In the genomic region with DNA sequence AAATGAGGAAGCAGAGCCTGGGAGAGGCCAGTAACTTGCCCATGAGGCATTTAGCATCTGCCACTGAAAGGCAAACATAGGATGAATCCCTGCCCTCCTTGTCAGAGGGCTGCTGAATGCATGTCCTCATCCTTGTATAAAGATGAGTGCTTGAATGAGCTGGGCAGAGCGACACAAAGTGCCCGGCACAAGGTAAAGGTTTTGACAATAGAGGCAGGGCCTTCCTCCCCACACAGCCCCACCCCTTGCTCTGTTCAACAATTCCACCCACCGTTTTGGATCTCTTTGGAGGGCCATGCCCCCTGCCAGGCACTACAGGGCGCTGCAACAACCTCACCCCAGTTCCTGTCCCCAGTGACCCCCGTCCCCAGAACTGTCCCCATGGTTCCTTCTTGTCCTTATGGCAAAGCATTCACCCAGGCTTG, we compare ENCODE assay signal across 13 cellular contexts. TPM values are rescaled to one million over a fixed set of nuclear protein-coding genes. Genes with fewer than 3 reads are reported as not detected.
A peak's percentile ranks its signal among the peaks of the same experiment; 100 is the strongest.
DNase-seq lines count a peak whose midpoint lies in the region; ATAC-seq and TF ChIP-seq lines count a peak whose summit lies in the region.
"Had no signal": no experiment of that assay in that cellular context is flagged by ENCODE, and none has a peak within 500 bp of the region (broad histone marks: within the 10 kb centered on the region; RNA-seq: fewer than 3 reads in every experiment).

No MANE protein-coding gene starts in this region.

- H3K27ac Mint-ChIP-seq in CD4-positive, alpha-beta T cell = no peak overlapping the region
- H3K27ac Mint-ChIP-seq in WTC11 = peak overlapping the region; percentile 95; the same call in 1 of the 2 replicates
- H3K27ac Mint-ChIP-seq: natural killer cell; stimulated activated naive CD8-positive, alpha-beta T cell treated with anti-CD3 and anti-CD28 coated beads, Interleukin-15, amount 100 ng/mL, for 72 hours had no signal

- H3K4me1 ChIP-seq in HEK293 (ENCODE audit: control insufficient read depth, insufficient read depth, low read length) (peaks cover 14% of the 10 kb centered on the region), mucosa of rectum (ENCODE audit: control insufficient read depth in 2 of 2, insufficient read depth in 2 of 2, low read length in 2 of 2) (peaks cover 15 to 35% of the 10 kb centered on the region in 2 donors)

- H3K9me3 Mint-ChIP-seq in CD4-positive, alpha-beta T cell = no peaks in the 10 kb centered on the region
- H3K9me3 Mint-ChIP-seq in WTC11 = no peaks in the 10 kb centered on the region
- H3K9me3 Mint-ChIP-seq: natural killer cell; stimulated activated naive CD8-positive, alpha-beta T cell treated with anti-CD3 and anti-CD28 coated beads, Interleukin-15, amount 100 ng/mL, for 72 hours had no signal

- DNase-seq in CD4-positive, alpha-beta T cell = no peak
- no peak for DNase-seq in WTC11 (ENCODE audit: low spot score)
- DNase-seq in anterior cingulate cortex (lab: John Stamatoyannopoulos, UW) = no peak
- no peak for DNase-seq in OCI-M2 (lab: John Stamatoyannopoulos, UW; ENCODE audit: unreplicated experiment)
- DNase-seq: natural killer cell; stimulated activated naive CD8-positive, alpha-beta T cell treated with anti-CD3 and anti-CD28 coated beads, Interleukin-15, amount 100 ng/mL, for 72 hours; T-helper 1 cell had no signal

- peak overlapping the region; percentile 48 for H3K4me3 Mint-ChIP-seq in CD4-positive, alpha-beta T cell
- H3K4me3 Mint-ChIP-seq in WTC11 = peak overlapping the region; percentile 89
- H3K4me3 Mint-ChIP-seq: natural killer cell had no signal

- no peak overlapping the region for H3K27ac ChIP-seq in CD4-positive, alpha-beta T cell (ENCODE audit: low read depth, low read length)
- H3K27ac ChIP-seq in HEK293 (ENCODE audit: extremely low read depth, low read depth, low read length) (peak overlapping the region; percentile 32), mucosa of rectum (ENCODE audit: low read depth in 2 of 2, low read length in 2 of 2) (peak overlapping the region; percentile 92 to 97)

- no peak for TF ChIP-seq CTCF in CD4-positive, alpha-beta T cell (IDR thresholded peaks at IDR 0.05)
- TF ChIP-seq CTCF in HEK293 (tag by site-specific recombination; IDR thresholded peaks at IDR 0.05) (no peak), WTC11 (IDR thresholded peaks at IDR 0.05) (no peak)

- peaks cover 78% of the 10 kb centered on the region for H3K27me3 Mint-ChIP-seq in CD4-positive, alpha-beta T cell
- peaks cover 6% of the 10 kb centered on the region for H3K27me3 Mint-ChIP-seq in WTC11 (ENCODE audit: low read depth)

- no peaks in the 10 kb centered on the region for H3K9me3 ChIP-seq in CD4-positive, alpha-beta T cell (ENCODE audit: control insufficient read depth, low read length)
- H3K9me3 ChIP-seq in HEK293 (ENCODE audit: control insufficient read depth, insufficient read depth, low read depth, low read length) = no peaks in the 10 kb centered on the region
- no peaks in the 10 kb centered on the region for H3K9me3 ChIP-seq in mucosa of rectum (ENCODE audit: control insufficient read depth in 2 of 2, low read length in 2 of 2)

- H3K36me3 ChIP-seq in HEK293 (ENCODE audit: control insufficient read depth in 2 of 2, insufficient read depth in 1 of 2, low read length in 2 of 2) (no peaks in the 10 kb centered on the region; a peak in 2 of 3 replicates), mucosa of rectum (ENCODE audit: control insufficient read depth in 2 of 2, insufficient read depth in 2 of 2, low read length in 2 of 2) (peaks cover 0 to 9% of the 10 kb centered on the region in 2 donors)

- peak overlapping the region; percentile 15 to 99 for H3K9ac ChIP-seq in mucosa of rectum (ENCODE audit: low read depth in 1 of 2, low read length in 2 of 2)

- H3K4me3 ChIP-seq in HEK293 (ENCODE audit: low read depth, low read length) = no peak overlapping the region
- peak overlapping the region in 1 of 2 donors; percentile 6 for H3K4me3 ChIP-seq in mucosa of rectum (ENCODE audit: low read length in 2 of 2)
- H3K4me3 ChIP-seq: GM12878 had no signal

- intact Hi-C loops in CD4-positive, alpha-beta T cell (cut with DNase I, micrococcal nuclease) = no loop called here

- POLR2A ChIA-PET in CD4-positive, alpha-beta T cell (lab: Charles Lee) = interaction anchor here (1.0 kb wide), 1 partner anchor 159 kb away, joined by 3 read pairs; no protein-coding TSS in a partner anchor
- POLR2A ChIA-PET in HEK293 (lab: Yijun Ruan, JAX) = interaction anchor here (1.6 to 1.8 kb wide), 2 partner anchors 136 to 159 kb away, joined by 5 to 13 read pairs; partner anchors contain the start of gene EIF1
- POLR2A ChIA-PET in WTC11 (lab: Charles Lee) = interaction anchor here (1.2 to 3.7 kb wide), 4 partner anchors 9 to 118 kb away, joined by 4 to 22 read pairs (median 6); no protein-coding TSS in a partner anchor

- no peaks in the 10 kb centered on the region for H3K36me3 Mint-ChIP-seq in CD4-positive, alpha-beta T cell (ENCODE audit: low read depth)
- peaks cover 10% of the 10 kb centered on the region for H3K36me3 Mint-ChIP-seq in WTC11
- H3K36me3 Mint-ChIP-seq: natural killer cell had no signal

- peaks cover 21% of the 10 kb centered on the region for H3K4me1 Mint-ChIP-seq in CD4-positive, alpha-beta T cell (ENCODE audit: low read depth)
- H3K4me1 Mint-ChIP-seq in WTC11 = peaks cover 34% of the 10 kb centered on the region

- CTCF ChIA-PET in CD4-positive, alpha-beta T cell (lab: Charles Lee) = no interaction called here
- CTCF ChIA-PET in HEK293 (lab: Yijun Ruan, JAX) = interaction anchor here (1.0 to 4.8 kb wide), 7 partner anchors 11 to 136 kb away, joined by 3 to 55 read pairs (median 7); no protein-coding TSS in a partner anchor
- CTCF ChIA-PET in WTC11 (lab: Charles Lee) = interaction anchor here (1.1 to 7.5 kb wide), 8 partner anchors 19 to 136 kb away, joined by 3 to 125 read pairs (median 16); no protein-coding TSS in a partner anchor

- ATAC-seq in CD4-positive, alpha-beta T cell (ENCODE audit: poor library complexity) = no peak
- ATAC-seq in WTC11 (no peak), GM18519 (IDR thresholded peaks at IDR 0.05; ENCODE audit: low FRiP score, unreplicated experiment) (no peak), GM19328 (IDR thresholded peaks at IDR 0.05; ENCODE audit: unreplicated experiment) (no peak)
- ATAC-seq: GM12878; natural killer cell; stimulated activated naive CD8-positive, alpha-beta T cell treated with anti-CD3 and anti-CD28 coated beads, Interleukin-15, amount 100 ng/mL, for 72 hours had no signal

- peaks cover 42% of the 10 kb centered on the region for H3K27me3 ChIP-seq in CD4-positive, alpha-beta T cell (ENCODE audit: control insufficient read depth, insufficient read depth, low read length)
- peaks cover 7 to 11% of the 10 kb centered on the region in 2 donors for H3K27me3 ChIP-seq in mucosa of rectum (ENCODE audit: control insufficient read depth in 2 of 2, insufficient read depth in 2 of 2, low read length in 2 of 2)

TF ChIP-seq in HEK293, 187 proteins besides CTCF, POLR2A, EP300 and RAD21:
- TF ChIP-seq ZNF548 (tag by site-specific recombination; IDR thresholded peaks at IDR 0.05) = no peak
- TF ChIP-seq YY1 (tag by site-specific recombination; IDR thresholded peaks at IDR 0.05) = no peak
- 0 out of 2 replicates have a peak, but pooled peaks have one; percentile 19 for TF ChIP-seq ZNF140 (tag by site-specific recombination; IDR thresholded peaks at IDR 0.05)

TF ChIP-seq in WTC11, 78 proteins besides CTCF, POLR2A, EP300 and RAD21 (continues in another document):
- TF ChIP-seq RELA (CRISPR knock-in tag; IDR thresholded peaks at IDR 0.05; ENCODE audit: borderline replicate concordance) (no peak), USF2 (CRISPR knock-in tag; IDR thresholded peaks at IDR 0.05) (no peak), ELF4 (CRISPR knock-in tag; IDR thresholded peaks at IDR 0.05; ENCODE audit: low read depth) (no peak), ZNF671 (CRISPR knock-in tag; IDR thresholded peaks at IDR 0.05) (no peak), NFYB (CRISPR knock-in tag; conservative IDR thresholded peaks at IDR 0.05; ENCODE audit: low read depth) (no peak), ZNF263 (CRISPR knock-in tag; IDR thresholded peaks at IDR 0.05; ENCODE audit: low read depth) (no peak), CDX4 (CRISPR knock-in tag; IDR thresholded peaks at IDR 0.05; ENCODE audit: borderline replicate concordance) (no peak), ZNF138 (CRISPR knock-in tag; conservative IDR thresholded peaks at IDR 0.05) (no peak), NFE2L1 (CRISPR knock-in tag; IDR thresholded peaks at IDR 0.05) (no peak), TEAD1 (CRISPR knock-in tag; IDR thresholded peaks at IDR 0.05) (no peak), ETV6 (CRISPR knock-in tag; IDR thresholded peaks at IDR 0.05) (no peak)
- TF ChIP-seq, protein P1, sequence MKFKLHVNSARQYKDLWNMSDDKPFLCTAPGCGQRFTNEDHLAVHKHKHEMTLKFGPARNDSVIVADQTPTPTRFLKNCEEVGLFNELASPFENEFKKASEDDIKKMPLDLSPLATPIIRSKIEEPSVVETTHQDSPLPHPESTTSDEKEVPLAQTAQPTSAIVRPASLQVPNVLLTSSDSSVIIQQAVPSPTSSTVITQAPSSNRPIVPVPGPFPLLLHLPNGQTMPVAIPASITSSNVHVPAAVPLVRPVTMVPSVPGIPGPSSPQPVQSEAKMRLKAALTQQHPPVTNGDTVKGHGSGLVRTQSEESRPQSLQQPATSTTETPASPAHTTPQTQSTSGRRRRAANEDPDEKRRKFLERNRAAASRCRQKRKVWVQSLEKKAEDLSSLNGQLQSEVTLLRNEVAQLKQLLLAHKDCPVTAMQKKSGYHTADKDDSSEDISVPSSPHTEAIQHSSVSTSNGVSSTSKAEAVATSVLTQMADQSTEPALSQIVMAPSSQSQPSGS (CRISPR knock-in tag; IDR thresholded peaks at IDR 0.05; ENCODE audit: borderline replicate concordance, low read depth) = no peak

RNA-seq across cellular contexts. Expression of gene KRT19, which starts 1.4 kb away (rescaled TPM):
- not detected for total RNA-seq in CD4-positive, alpha-beta T cell
- total RNA-seq in WTC11 (2021) = 110 to 130 TPM (median 124 TPM) in 3 replicates
- total RNA-seq: LHCN-M2, natural killer cell had no signal

RNA-seq across cellular contexts. Expression of gene KRT15, which starts 10.8 kb away (rescaled TPM):
- not detected for total RNA-seq in CD4-positive, alpha-beta T cell
- 0.34 to 0.55 TPM (median 0.37 TPM) in 3 replicates for total RNA-seq in WTC11 (2021)
- total RNA-seq: natural killer cell had no signal

RNA-seq across cellular contexts. Expression of gene KRT13, which starts 24.1 kb away (rescaled TPM):
- not detected for total RNA-seq in CD4-positive, alpha-beta T cell
- total RNA-seq in WTC11 (2021) = not detected in 3 replicates
- total RNA-seq: GM12878, LHCN-M2, natural killer cell had no signal

RNA-seq across cellular contexts. Expression of gene KRT36, which starts 39.8 kb away (rescaled TPM):
- not detected for total RNA-seq in CD4-positive, alpha-beta T cell
- not detected in 3 replicates for total RNA-seq in WTC11 (2021)
- total RNA-seq: GM12878, LHCN-M2, natural killer cell had no signal

RNA-seq across cellular contexts. Expression of gene KRT9, which starts 42.4 kb away (rescaled TPM):
- total RNA-seq in CD4-positive, alpha-beta T cell = not detected
- not detected in 3 replicates for total RNA-seq in WTC11 (2021)
- total RNA-seq: GM12878, LHCN-M2, natural killer cell had no signal

Comparison
In these comparisons a context has a peak if more than half of its experiments do, and no peak if none do; other contexts are left out.
1. RNA of gene KRT19, which starts 1.4 kb away (total RNA-seq): 110 to 130 TPM in WTC11; not detected in CD4-positive, alpha-beta T cell; every median in the first group is over 100 times any median in the second.